ENCODE assay signal across 18 cellular contexts in genomic region chr2:48274040-48274439, GRCh38. TPM values are rescaled to one million over a fixed set of nuclear protein-coding genes. Genes with fewer than 3 reads are reported as not detected.
DNase-seq lines count a peak whose midpoint lies in the region; ATAC-seq and TF ChIP-seq lines count a peak whose summit lies in the region.
"Had no signal": no experiment of that assay in that cellular context is flagged by ENCODE, and none has a peak within 500 bp of the region (broad histone marks: within the 10 kb centered on the region; RNA-seq: fewer than 3 reads in every experiment).

No MANE protein-coding gene starts in this region.

- no peak overlapping the region for H3K27ac ChIP-seq in Peyer's patch
- H3K27ac ChIP-seq: BLaER1, HL-60 had no signal

- ATAC-seq in stimulated activated naive CD8-positive, alpha-beta T cell treated with anti-CD3 and anti-CD28 coated beads, Interleukin-15, amount 100 ng/mL, for 72 hours, result peak; percentile 78
- ATAC-seq in stimulated activated naive CD8-positive, alpha-beta T cell treated with anti-CD3 and anti-CD28 coated beads, Interleukin-15, Interleukin-2, amounts not matched to agents 100 U/mL and 50 U/mL, for 24 hours, result no peak
- peak; percentile 43 for ATAC-seq in HG03432 (IDR thresholded peaks at IDR 0.05; ENCODE audit: unreplicated experiment)
- peak; percentile 35 for ATAC-seq in effector memory CD8-positive, alpha-beta T cell (replicated peaks)
- no peak for ATAC-seq in GM21367 (IDR thresholded peaks at IDR 0.05; ENCODE audit: unreplicated experiment)

- H3K27me3 Mint-ChIP-seq in stimulated activated naive CD8-positive, alpha-beta T cell treated with anti-CD3 and anti-CD28 coated beads, Interleukin-15, amount 100 ng/mL, for 72 hours, result no peaks in the 10 kb centered on the region
- H3K27me3 Mint-ChIP-seq in effector memory CD8-positive, alpha-beta T cell, result no peaks in the 10 kb centered on the region
- H3K27me3 Mint-ChIP-seq: CD4-positive, alpha-beta memory T cell had no signal

- no peak overlapping the region for H3K4me3 ChIP-seq in Peyer's patch
- H3K4me3 ChIP-seq: BLaER1 had no signal

- peaks cover 41% of the 10 kb centered on the region for H3K4me1 Mint-ChIP-seq in stimulated activated naive CD8-positive, alpha-beta T cell treated with anti-CD3 and anti-CD28 coated beads, Interleukin-15, amount 100 ng/mL, for 72 hours
- peaks cover 9 to 12% of the 10 kb centered on the region in 2 donors for H3K4me1 Mint-ChIP-seq in effector memory CD8-positive, alpha-beta T cell (ENCODE audit: low read depth in 2 of 2)

- peak in 1 of 2 donors; percentile 21 for DNase-seq in stimulated activated naive CD8-positive, alpha-beta T cell treated with anti-CD3 and anti-CD28 coated beads, Interleukin-15, amount 100 ng/mL, for 72 hours
- DNase-seq in stimulated activated naive CD8-positive, alpha-beta T cell treated with anti-CD3 and anti-CD28 coated beads, Interleukin-15, Interleukin-2, amounts not matched to agents 100 U/mL and 50 U/mL, for 24 hours, result no peak
- DNase-seq in effector memory CD8-positive, alpha-beta T cell, result no peak
- no peak for DNase-seq in Peyer's patch
- no peak for DNase-seq in dermis blood vessel endothelial cell
- DNase-seq: 8988T; CD4-positive, alpha-beta memory T cell; DMS79; GDM1; GOT3; H9; IMR-90; KBM-7 had no signal

- TF ChIP-seq CTCF in Peyer's patch (IDR thresholded peaks at IDR 0.05), result no peak

- H3K4me3 Mint-ChIP-seq in stimulated activated naive CD8-positive, alpha-beta T cell treated with anti-CD3 and anti-CD28 coated beads, Interleukin-15, amount 100 ng/mL, for 72 hours, result no peak overlapping the region
- H3K4me3 Mint-ChIP-seq in effector memory CD8-positive, alpha-beta T cell, result no peak overlapping the region
- H3K4me3 Mint-ChIP-seq: CD14-positive monocyte; CD4-positive, alpha-beta memory T cell; H9 had no signal

- peaks cover 18 to 24% of the 10 kb centered on the region in 2 donors for H3K9me3 Mint-ChIP-seq in stimulated activated naive CD8-positive, alpha-beta T cell treated with anti-CD3 and anti-CD28 coated beads, Interleukin-15, amount 100 ng/mL, for 72 hours
- peaks cover 0 to 11% of the 10 kb centered on the region in 2 donors for H3K9me3 Mint-ChIP-seq in effector memory CD8-positive, alpha-beta T cell

- no peaks in the 10 kb centered on the region for H3K36me3 ChIP-seq in Peyer's patch
- H3K36me3 ChIP-seq: BLaER1 had no signal

- no peaks in the 10 kb centered on the region for H3K9me3 ChIP-seq in Peyer's patch

- H3K4me1 ChIP-seq in Peyer's patch, result peaks cover 0 to 15% (median 0%) of the 10 kb centered on the region in 4 donors
- H3K4me1 ChIP-seq: BLaER1 had no signal

- no peaks in the 10 kb centered on the region for H3K27me3 ChIP-seq in Peyer's patch
- H3K27me3 ChIP-seq: BLaER1 had no signal

- no peaks in the 10 kb centered on the region for H3K36me3 Mint-ChIP-seq in effector memory CD8-positive, alpha-beta T cell (ENCODE audit: insufficient read depth)

- H3K27ac Mint-ChIP-seq in stimulated activated naive CD8-positive, alpha-beta T cell treated with anti-CD3 and anti-CD28 coated beads, Interleukin-15, amount 100 ng/mL, for 72 hours, result peak overlapping the region in 1 of 2 donors; percentile 23
- H3K27ac Mint-ChIP-seq in effector memory CD8-positive, alpha-beta T cell, result peak overlapping the region in 1 of 2 donors; percentile 70
- H3K27ac Mint-ChIP-seq: CD14-positive monocyte, H9 had no signal

- no peak for TF ChIP-seq POLR2A in Peyer's patch (IDR thresholded peaks at IDR 0.05)

RNA-seq across cellular contexts. Expression of gene FOXN2, which starts 40.4 kb away (rescaled TPM):
- total RNA-seq in Peyer's patch (10 to 100 TPM; 35.8 to 67.7 (median 45.4) TPM), dermis blood vessel endothelial cell (48.5 and 53.1 TPM in 2 replicates)

Comparison
In these comparisons a context has a peak if more than half of its experiments do, and no peak if none do; other contexts are left out.
1. ATAC-seq: peak in stimulated activated naive CD8-positive, alpha-beta T cell treated with anti-CD3 and anti-CD28 coated beads, Interleukin-15, amount 100 ng/mL, for 72 hours (single experiment), HG03432 (single experiment) and effector memory CD8-positive, alpha-beta T cell (single experiment); none in stimulated activated naive CD8-positive, alpha-beta T cell treated with anti-CD3 and anti-CD28 coated beads, Interleukin-15, Interleukin-2, amounts not matched to agents 100 U/mL and 50 U/mL, for 24 hours (single experiment) and GM21367 (single experiment).